Comparison of ENCODE assay signal across 11 cellular contexts in the genomic region with DNA sequence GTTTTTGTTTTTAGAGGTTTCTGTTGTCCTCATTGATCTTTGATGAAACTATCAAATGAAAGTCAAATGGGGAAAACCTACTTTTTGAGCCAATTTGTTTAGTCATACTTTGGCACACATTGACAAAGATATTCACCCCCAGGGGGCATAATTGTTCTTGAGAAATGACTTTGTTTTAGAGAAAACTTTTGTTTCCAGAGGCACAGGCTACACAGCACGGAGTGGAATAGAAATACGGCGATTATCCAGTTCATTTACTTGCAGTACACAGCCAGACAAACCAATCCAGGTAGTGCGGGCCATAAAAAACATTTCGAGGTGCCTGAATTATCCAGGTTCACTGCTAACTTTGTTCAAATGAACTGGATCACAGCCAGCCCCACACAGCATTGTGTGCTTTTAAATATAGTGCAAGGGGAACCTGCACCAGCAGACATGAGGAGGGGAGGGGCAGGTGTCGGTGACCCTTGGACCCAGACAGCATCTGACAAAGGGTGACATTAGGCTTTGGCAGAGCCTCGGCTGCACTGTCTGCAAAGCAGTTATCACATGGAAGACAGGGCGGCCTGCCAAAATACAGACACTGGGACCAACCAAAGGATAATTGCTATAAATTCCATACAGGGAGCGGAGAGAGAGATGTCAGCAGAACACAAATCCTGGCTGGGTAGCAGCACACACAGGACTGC.
DNase-seq lines count a peak whose midpoint lies in the region; ATAC-seq and TF ChIP-seq lines count a peak whose summit lies in the region.
"Had no signal": no experiment of that assay in that cellular context is flagged by ENCODE, and none has a peak within 500 bp of the region (broad histone marks: within the 10 kb centered on the region; RNA-seq: fewer than 3 reads in every experiment).

No MANE protein-coding gene starts in this region.

- H3K27me3 Mint-ChIP-seq in endothelial cell (ENCODE audit: unreplicated experiment) (peaks cover 4% of the 10 kb centered on the region), nephron progenitor cell (ENCODE audit: low read depth, poor library complexity) (no peaks in the 10 kb centered on the region)

- peak; percentile 15 for ATAC-seq in GM19468 (IDR thresholded peaks at IDR 0.05; ENCODE audit: extremely low read depth, unreplicated experiment)
- peak; percentile 80 to 96 (median 92) for ATAC-seq in right lobe of liver
- no peak for ATAC-seq in HG03280 (IDR thresholded peaks at IDR 0.05; ENCODE audit: unreplicated experiment)
- ATAC-seq in GM21717 (IDR thresholded peaks at IDR 0.05; ENCODE audit: unreplicated experiment), result no peak

- peak; percentile 11 for TF ChIP-seq CTCF in choroid plexus epithelial cell (conservative IDR thresholded peaks at IDR 0.05; ENCODE audit: low read depth, low read length)
- TF ChIP-seq CTCF in right lobe of liver (IDR thresholded peaks at IDR 0.05), result no peak
- TF ChIP-seq CTCF in endothelial cell (IDR thresholded peaks at IDR 0.05; ENCODE audit: unreplicated experiment), result no peak
- no peak for TF ChIP-seq CTCF in nephron progenitor cell (IDR thresholded peaks at IDR 0.05)

- H3K27me3 ChIP-seq in right lobe of liver, result no peaks in the 10 kb centered on the region

- WGBS in right lobe of liver (ENCODE audit: insufficient coverage, low coverage, low lambda C conversion rate, missing lambda C conversion rate), result 58% methylated on average over 8 of the region's 9 CpGs

- H3K27ac ChIP-seq in right lobe of liver, result no peak overlapping the region
- H3K27ac ChIP-seq: epithelial cell of prostate, neutrophil had no signal

- peaks cover 4% of the 10 kb centered on the region for H3K9me3 Mint-ChIP-seq in endothelial cell (ENCODE audit: unreplicated experiment)
- H3K9me3 Mint-ChIP-seq in nephron progenitor cell, result peaks cover 4% of the 10 kb centered on the region
- H3K9me3 Mint-ChIP-seq: activated T-helper 1 cell treated with anti-CD3 and anti-CD28 coated beads, Interleukin-12 subunit alpha, Interleukin-12 subunit beta, Interleukin-2, Interleukin-4 antibody, amounts not matched to agents 30 ng/mL and 10 ng/mL and 1 ng/mL, durations not matched to agents 14 hours and 24 hours and 36 hours had no signal

- DNase-seq in NCI-H1436 (lab: John Stamatoyannopoulos, UW), result peak; percentile 21
- peak; percentile 55 for DNase-seq in choroid plexus epithelial cell (ENCODE audit: low read depth)
- peak; percentile 66 to 74 (median 71) for DNase-seq in right lobe of liver
- no peak for DNase-seq in endothelial cell (ENCODE audit: low spot score)
- DNase-seq in nephron progenitor cell, result no peak

- no peaks in the 10 kb centered on the region for H3K36me3 ChIP-seq in right lobe of liver
- H3K36me3 ChIP-seq: neutrophil had no signal

- no peak for TF ChIP-seq POLR2A in right lobe of liver (IDR thresholded peaks at IDR 0.05)

- H3K4me1 Mint-ChIP-seq in endothelial cell (ENCODE audit: unreplicated experiment), result peaks cover 5% of the 10 kb centered on the region
- peaks cover 60% of the 10 kb centered on the region for H3K4me1 Mint-ChIP-seq in nephron progenitor cell

- H3K4me3 ChIP-seq in choroid plexus epithelial cell (ENCODE audit: low read depth, low read length) (no peak overlapping the region), right lobe of liver (no peak overlapping the region)

- no peak overlapping the region for H3K4me3 Mint-ChIP-seq in endothelial cell (ENCODE audit: unreplicated experiment)
- no peak overlapping the region for H3K4me3 Mint-ChIP-seq in nephron progenitor cell
- H3K4me3 Mint-ChIP-seq: activated T-helper 1 cell treated with anti-CD3 and anti-CD28 coated beads, Interleukin-12 subunit alpha, Interleukin-12 subunit beta, Interleukin-2, Interleukin-4 antibody, amounts not matched to agents 30 ng/mL and 10 ng/mL and 1 ng/mL, durations not matched to agents 14 hours and 24 hours and 36 hours had no signal

- no peaks in the 10 kb centered on the region for H3K9me3 ChIP-seq in right lobe of liver
- H3K9me3 ChIP-seq: neutrophil had no signal

- H3K4me1 ChIP-seq in right lobe of liver, result no peaks in the 10 kb centered on the region

- H3K36me3 Mint-ChIP-seq in endothelial cell (ENCODE audit: low read depth, unreplicated experiment) (no peaks in the 10 kb centered on the region), nephron progenitor cell (ENCODE audit: low read depth) (no peaks in the 10 kb centered on the region)

- H3K27ac Mint-ChIP-seq in endothelial cell (ENCODE audit: unreplicated experiment) (no peak overlapping the region), nephron progenitor cell (no peak overlapping the region)
- H3K27ac Mint-ChIP-seq: activated T-helper 1 cell treated with anti-CD3 and anti-CD28 coated beads, Interleukin-12 subunit alpha, Interleukin-12 subunit beta, Interleukin-2, Interleukin-4 antibody, amounts not matched to agents 30 ng/mL and 10 ng/mL and 1 ng/mL, durations not matched to agents 14 hours and 24 hours and 36 hours had no signal

- intact Hi-C loops in right lobe of liver (cut with DNase I), result no loop called here

Comparison
In these comparisons a context has a peak if more than half of its experiments do, and no peak if none do; other contexts are left out.
1. ATAC-seq: peak in GM19468 (single experiment) and right lobe of liver (4 of 4); none in HG03280 (single experiment) and GM21717 (single experiment).
2. DNase-seq: peak in NCI-H1436 (single experiment), choroid plexus epithelial cell (single experiment) and right lobe of liver (3 of 3); none in endothelial cell (single experiment) and nephron progenitor cell (single experiment).